In the genomic region with DNA sequence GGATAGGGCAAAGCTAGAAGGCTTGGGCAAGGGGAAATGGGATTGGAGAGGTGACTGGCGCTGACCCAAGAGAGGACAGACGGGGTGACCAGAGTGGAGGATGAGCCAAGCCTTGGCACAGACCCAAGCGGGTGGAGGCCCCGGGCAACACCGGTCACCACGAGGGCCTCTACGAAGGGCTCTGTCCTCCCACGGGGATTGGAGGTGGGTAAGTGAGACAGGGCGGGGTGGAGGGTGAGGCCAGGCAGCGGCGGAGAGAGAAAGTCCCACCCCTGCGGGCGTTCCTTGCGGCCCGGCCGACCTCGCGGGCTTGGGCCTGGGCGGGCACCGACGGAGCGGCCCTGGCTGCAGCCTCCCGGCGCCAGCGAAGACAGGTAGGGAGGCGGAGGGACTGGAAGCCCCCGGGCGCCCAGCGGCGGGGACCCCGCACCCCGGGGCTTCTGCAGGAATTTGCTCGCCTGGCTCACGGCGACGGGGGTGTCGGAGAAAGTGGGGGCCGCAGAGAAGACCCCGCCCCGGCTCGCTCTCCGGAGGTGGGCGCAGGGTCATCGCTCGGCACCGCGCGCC, we compare ENCODE assay signal across 8 cellular contexts. TPM values are rescaled to one million over a fixed set of nuclear protein-coding genes. Genes with fewer than 3 reads are reported as not detected.
DNase-seq lines count a peak whose midpoint lies in the region; ATAC-seq and TF ChIP-seq lines count a peak whose summit lies in the region.

A gene with protein sequence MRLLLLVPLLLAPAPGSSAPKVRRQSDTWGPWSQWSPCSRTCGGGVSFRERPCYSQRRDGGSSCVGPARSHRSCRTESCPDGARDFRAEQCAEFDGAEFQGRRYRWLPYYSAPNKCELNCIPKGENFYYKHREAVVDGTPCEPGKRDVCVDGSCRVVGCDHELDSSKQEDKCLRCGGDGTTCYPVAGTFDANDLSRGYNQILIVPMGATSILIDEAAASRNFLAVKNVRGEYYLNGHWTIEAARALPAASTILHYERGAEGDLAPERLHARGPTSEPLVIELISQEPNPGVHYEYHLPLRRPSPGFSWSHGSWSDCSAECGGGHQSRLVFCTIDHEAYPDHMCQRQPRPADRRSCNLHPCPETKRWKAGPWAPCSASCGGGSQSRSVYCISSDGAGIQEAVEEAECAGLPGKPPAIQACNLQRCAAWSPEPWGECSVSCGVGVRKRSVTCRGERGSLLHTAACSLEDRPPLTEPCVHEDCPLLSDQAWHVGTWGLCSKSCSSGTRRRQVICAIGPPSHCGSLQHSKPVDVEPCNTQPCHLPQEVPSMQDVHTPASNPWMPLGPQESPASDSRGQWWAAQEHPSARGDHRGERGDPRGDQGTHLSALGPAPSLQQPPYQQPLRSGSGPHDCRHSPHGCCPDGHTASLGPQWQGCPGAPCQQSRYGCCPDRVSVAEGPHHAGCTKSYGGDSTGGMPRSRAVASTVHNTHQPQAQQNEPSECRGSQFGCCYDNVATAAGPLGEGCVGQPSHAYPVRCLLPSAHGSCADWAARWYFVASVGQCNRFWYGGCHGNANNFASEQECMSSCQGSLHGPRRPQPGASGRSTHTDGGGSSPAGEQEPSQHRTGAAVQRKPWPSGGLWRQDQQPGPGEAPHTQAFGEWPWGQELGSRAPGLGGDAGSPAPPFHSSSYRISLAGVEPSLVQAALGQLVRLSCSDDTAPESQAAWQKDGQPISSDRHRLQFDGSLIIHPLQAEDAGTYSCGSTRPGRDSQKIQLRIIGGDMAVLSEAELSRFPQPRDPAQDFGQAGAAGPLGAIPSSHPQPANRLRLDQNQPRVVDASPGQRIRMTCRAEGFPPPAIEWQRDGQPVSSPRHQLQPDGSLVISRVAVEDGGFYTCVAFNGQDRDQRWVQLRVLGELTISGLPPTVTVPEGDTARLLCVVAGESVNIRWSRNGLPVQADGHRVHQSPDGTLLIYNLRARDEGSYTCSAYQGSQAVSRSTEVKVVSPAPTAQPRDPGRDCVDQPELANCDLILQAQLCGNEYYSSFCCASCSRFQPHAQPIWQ (plus strand): TSS at position 288 of the 567 bp plus-strand sequence. CDS start 2,273 bp downstream, outside the sequence.

- H3K9me3 ChIP-seq in Peyer's patch (no peaks in the 10 kb centered on the region), esophagus (ENCODE audit: control insufficient read depth in 2 of 2, insufficient read depth in 1 of 2, low read depth in 1 of 2, low read length in 1 of 2) (no peaks in the 10 kb centered on the region)

- peak within 1 kb of the TSS; percentile 41 to 59 (median 56) for H3K4me3 ChIP-seq in Peyer's patch
- H3K4me3 ChIP-seq in esophagus (ENCODE audit: low read depth in 1 of 2, low read length in 2 of 2): peak within 1 kb of the TSS; percentile 51 to 57

- no peak for ATAC-seq in HG02763 (IDR thresholded peaks at IDR 0.05; ENCODE audit: unreplicated experiment)
- ATAC-seq in HG03565 (IDR thresholded peaks at IDR 0.05; ENCODE audit: unreplicated experiment): no peak

- peak within 1 kb of the TSS; percentile 80 for H3K4me3 Mint-ChIP-seq in nephron progenitor cell

- no peaks in the 10 kb centered on the region for H3K36me3 ChIP-seq in Peyer's patch
- no peaks in the 10 kb centered on the region for H3K36me3 ChIP-seq in esophagus (ENCODE audit: control insufficient read depth in 2 of 2, insufficient read depth in 2 of 2, low read length in 1 of 2)

- no peak for TF ChIP-seq CTCF in Peyer's patch (IDR thresholded peaks at IDR 0.05)
- no peak for TF ChIP-seq CTCF in nephron progenitor cell (IDR thresholded peaks at IDR 0.05)

- H3K27me3 Mint-ChIP-seq in nephron progenitor cell (ENCODE audit: low read depth, poor library complexity): peaks cover 93% of the 10 kb centered on the region

- H3K27me3 ChIP-seq in Peyer's patch (no peaks in the 10 kb centered on the region), esophagus (ENCODE audit: control insufficient read depth in 1 of 2, insufficient read depth in 2 of 2, low read length in 2 of 2) (peaks cover 0 to 5% of the 10 kb centered on the region in 2 donors)

- H3K4me1 Mint-ChIP-seq in nephron progenitor cell: peaks cover 54% of the 10 kb centered on the region

- no peaks in the 10 kb centered on the region for H3K36me3 Mint-ChIP-seq in nephron progenitor cell (ENCODE audit: low read depth)

- H3K27ac Mint-ChIP-seq in nephron progenitor cell: no peak within 1 kb of the TSS

- DNase-seq in NOMO-1 (lab: John Stamatoyannopoulos, UW; ENCODE audit: unreplicated experiment in 2 of 2) (peak; percentile 38 to 62), NOMO-1 treated with dmso at 0.1 percent for 144 hours (lab: John Stamatoyannopoulos, UW; ENCODE audit: unreplicated experiment) (no peak), Peyer's patch (peak in 2 of 3 donors; percentile 72 to 73), nephron progenitor cell (no peak), SKM-1 treated with dmso at 0.1 percent for 144 hours (lab: John Stamatoyannopoulos, UW; ENCODE audit: unreplicated experiment) (no peak)

- 4 to 5% methylated on average over 47 to 48 of the region's 48 CpGs for WGBS in esophagus, 2 donors

- H3K9me3 Mint-ChIP-seq in nephron progenitor cell: no peaks in the 10 kb centered on the region

- H3K27ac ChIP-seq in Peyer's patch (peak within 1 kb of the TSS in 3 of 4 donors; percentile 32 to 62 (median 35)), esophagus (ENCODE audit: low read depth in 2 of 2, low read length in 1 of 2) (peak within 1 kb of the TSS in 1 of 2 donors; percentile 23)

- H3K4me1 ChIP-seq in Peyer's patch: peaks cover 0 to 56% (median 29%) of the 10 kb centered on the region in 4 donors
- peaks cover 20 to 32% of the 10 kb centered on the region in 2 donors for H3K4me1 ChIP-seq in esophagus (ENCODE audit: control insufficient read depth in 2 of 2, insufficient read depth in 2 of 2, low read length in 1 of 2)

- TF ChIP-seq POLR2A in Peyer's patch (IDR thresholded peaks at IDR 0.05): no peak

RNA-seq across cellular contexts. Expression of the gene that starts here (rescaled TPM):
- 10 to 100 TPM in 2 of 4 donors, 1 to 10 TPM in 2; 8.1 to 27.2 (median 12.7) TPM for total RNA-seq in Peyer's patch
- polyA plus RNA-seq in esophagus: 1 to 10 TPM; 3.9 to 7.5 TPM

Comparison
In these comparisons a context has a peak if more than half of its experiments do, and no peak if none do; other contexts are left out.
1. DNase-seq: peak in NOMO-1 (2 of 2) and Peyer's patch (2 of 3); none in NOMO-1 treated with dmso at 0.1 percent for 144 hours (single experiment), nephron progenitor cell (single experiment) and SKM-1 treated with dmso at 0.1 percent for 144 hours (single experiment).